14 cellular contexts compared by ENCODE assay signal in genomic region chr6:35972471-35972985, GRCh38. TPM values are rescaled to one million over a fixed set of nuclear protein-coding genes. Genes with fewer than 3 reads are reported as not detected.
DNase-seq lines count a peak whose midpoint lies in the region; ATAC-seq and TF ChIP-seq lines count a peak whose summit lies in the region.
"Had no signal": no experiment of that assay in that cellular context is flagged by ENCODE, and none has a peak within 500 bp of the region (broad histone marks: within the 10 kb centered on the region; RNA-seq: fewer than 3 reads in every experiment).

No MANE protein-coding gene starts in this region.

- peak; percentile 67 for TF ChIP-seq CTCF in endodermal cell (conservative IDR thresholded peaks at IDR 0.05)

- H3K27ac Mint-ChIP-seq in endodermal cell, result no peak overlapping the region
- H3K27ac Mint-ChIP-seq: activated naive CD4-positive, alpha-beta T cell treated with anti-CD3 and anti-CD28 coated beads, Interleukin-2, amount 50 U/mL, for 24 hours had no signal

- H4K91ac ChIP-seq in neuronal stem cell (ENCODE audit: low read depth, low read length, poor library complexity), result no peak overlapping the region

- H3K9ac ChIP-seq in endodermal cell (ENCODE audit: extremely low read depth, low read length, poor library complexity, severe bottlenecking), result no peak overlapping the region
- no peak overlapping the region for H3K9ac ChIP-seq in neuronal stem cell (ENCODE audit: low read depth, low read length, poor library complexity)

- no peak overlapping the region for H2BK15ac ChIP-seq in neuronal stem cell (ENCODE audit: low read length)

- H3K18ac ChIP-seq in neuronal stem cell (ENCODE audit: low read length), result no peak overlapping the region

- H3K27me3 ChIP-seq in endodermal cell (ENCODE audit: control insufficient read depth, insufficient read depth, low read length, poor library complexity, severe bottlenecking), result no peaks in the 10 kb centered on the region
- peaks cover 0 to 5% (median 0%) of the 10 kb centered on the region in 3 experiments for H3K27me3 ChIP-seq in neuronal stem cell (ENCODE audit: control insufficient read depth in 3 of 3, insufficient read depth in 3 of 3, low read depth in 1 of 3, low read length in 3 of 3)
- H3K27me3 ChIP-seq: heart right ventricle, stomach had no signal

- no peaks in the 10 kb centered on the region for H3K9me3 ChIP-seq in endodermal cell (ENCODE audit: control insufficient read depth, low read length)
- no peaks in the 10 kb centered on the region for H3K9me3 ChIP-seq in neuronal stem cell (replicated peaks in 1 of 2; ENCODE audit: control insufficient read depth in 2 of 2, insufficient read depth in 1 of 2, low read depth in 1 of 2, low read length in 2 of 2)
- H3K9me3 ChIP-seq: heart right ventricle, stomach had no signal

- H3K4me2 ChIP-seq in neuronal stem cell (ENCODE audit: insufficient read depth, low read length, poor library complexity, severe bottlenecking), result no peak overlapping the region

- H3K9me3 Mint-ChIP-seq in endodermal cell, result no peaks in the 10 kb centered on the region
- H3K9me3 Mint-ChIP-seq: activated naive CD4-positive, alpha-beta T cell treated with anti-CD3 and anti-CD28 coated beads, Interleukin-2, amount 50 U/mL, for 24 hours; memory B cell had no signal

- H3K79me1 ChIP-seq in neuronal stem cell (ENCODE audit: low read depth, low read length), result no peaks in the 10 kb centered on the region

- H3K4me3 ChIP-seq in endodermal cell (ENCODE audit: low read length) (no peak overlapping the region), neuronal stem cell (ENCODE audit: low read length in 2 of 2) (no peak overlapping the region)
- H3K4me3 ChIP-seq: heart right ventricle, stomach had no signal

- DNase-seq in ELF-1 (ENCODE audit: low read depth, low spot score) (peak; percentile 69), NCI-H69 (lab: John Stamatoyannopoulos, UW) (peak; percentile 20), endodermal cell (peak; percentile 74), neuronal stem cell (ENCODE audit: low spot score) (peak; percentile 33), HuH-7.5 (ENCODE audit: low spot score) (no peak)
- DNase-seq: activated CD4-positive, alpha-beta T cell treated with anti-CD3 and anti-CD28 coated beads, Interleukin-2, amount 50 U/mL, for 48 hours; heart right ventricle; stomach had no signal

- H2AK5ac ChIP-seq in neuronal stem cell (ENCODE audit: low read depth, low read length), result no peak overlapping the region

- 83 to 85% methylated on average over 4 of the region's 4 CpGs for WGBS in endodermal cell (ENCODE audit: insufficient coverage in 1 of 2, insufficient read length in 1 of 2), 2 experiments
- no CpG with 5 or more reads among the region's 4 CpGs for WGBS in neuronal stem cell (ENCODE audit: extremely low coverage in 2 of 2, insufficient read length in 2 of 2, insufficient replicate concordance in 1 of 2), 2 donors

- H3K23ac ChIP-seq in neuronal stem cell (ENCODE audit: low read depth, low read length, poor library complexity), result no peak overlapping the region

- no peaks in the 10 kb centered on the region for H3K4me1 Mint-ChIP-seq in endodermal cell
- H3K4me1 Mint-ChIP-seq: activated naive CD4-positive, alpha-beta T cell treated with anti-CD3 and anti-CD28 coated beads, Interleukin-2, amount 50 U/mL, for 24 hours had no signal

- H3K4ac ChIP-seq in neuronal stem cell (ENCODE audit: low read length), result no peak overlapping the region

- H2BK120ac ChIP-seq in neuronal stem cell (ENCODE audit: low read depth, low read length), result no peak overlapping the region

- no peaks in the 10 kb centered on the region for H3K36me3 Mint-ChIP-seq in endodermal cell (ENCODE audit: low read depth)
- H3K36me3 Mint-ChIP-seq: activated naive CD4-positive, alpha-beta T cell treated with anti-CD3 and anti-CD28 coated beads, Interleukin-2, amount 50 U/mL, for 24 hours; memory B cell had no signal

- no peak overlapping the region for H2BK12ac ChIP-seq in neuronal stem cell (ENCODE audit: low read length)

- H3K4me3 Mint-ChIP-seq in endodermal cell, result no peak overlapping the region
- H3K4me3 Mint-ChIP-seq: activated naive CD4-positive, alpha-beta T cell treated with anti-CD3 and anti-CD28 coated beads, Interleukin-2, amount 50 U/mL, for 24 hours; memory B cell had no signal

- H2BK5ac ChIP-seq in neuronal stem cell (ENCODE audit: low read length), result no peak overlapping the region

- no peak overlapping the region for H4K8ac ChIP-seq in neuronal stem cell (ENCODE audit: low read depth, low read length)

- no peak overlapping the region for H3K14ac ChIP-seq in neuronal stem cell (ENCODE audit: low read length)

- no peak for ATAC-seq in HG03342 (IDR thresholded peaks at IDR 0.05; ENCODE audit: unreplicated experiment)
- ATAC-seq in GM19467 (IDR thresholded peaks at IDR 0.05; ENCODE audit: unreplicated experiment), result no peak
- no peak for ATAC-seq in HG03097 (IDR thresholded peaks at IDR 0.05; ENCODE audit: low FRiP score, unreplicated experiment)

- H3K36me3 ChIP-seq in endodermal cell (ENCODE audit: control insufficient read depth, insufficient read depth, low read length) (no peaks in the 10 kb centered on the region), neuronal stem cell (replicated peaks in 1 of 2; ENCODE audit: control insufficient read depth in 2 of 2, insufficient read depth in 2 of 2, low read length in 2 of 2) (no peaks in the 10 kb centered on the region)
- H3K36me3 ChIP-seq: heart right ventricle, stomach had no signal

- H3K27ac ChIP-seq in endodermal cell (ENCODE audit: low read depth, low read length) (no peak overlapping the region), neuronal stem cell (replicated peaks; ENCODE audit: low read length) (no peak overlapping the region)
- H3K27ac ChIP-seq: heart right ventricle had no signal

- no peak overlapping the region for H2AFZ ChIP-seq in neuronal stem cell (ENCODE audit: low read length)

- H3K4me1 ChIP-seq in endodermal cell (ENCODE audit: control insufficient read depth, insufficient read depth, low read length), result no peaks in the 10 kb centered on the region
- peaks cover 4 to 9% of the 10 kb centered on the region in 2 donors for H3K4me1 ChIP-seq in neuronal stem cell (ENCODE audit: control insufficient read depth in 2 of 2, insufficient read depth in 1 of 2, low read depth in 1 of 2, low read length in 2 of 2)

- H3K27me3 Mint-ChIP-seq in endodermal cell (ENCODE audit: insufficient read depth), result peaks cover 2% of the 10 kb centered on the region
- H3K27me3 Mint-ChIP-seq: activated naive CD4-positive, alpha-beta T cell treated with anti-CD3 and anti-CD28 coated beads, Interleukin-2, amount 50 U/mL, for 24 hours; memory B cell had no signal

RNA-seq across cellular contexts. Expression of gene SRPK1, which starts 51.6 kb away (rescaled TPM):
- total RNA-seq in endodermal cell, result 10 to 100 TPM; 86.2 to 98.5 TPM
- 56.8 TPM for polyA plus RNA-seq in endodermal cell (2013, experiment 1 of 2)
- polyA plus RNA-seq in endodermal cell (2013, experiment 2 of 2), result 54.6 TPM
- 61.3 TPM for polyA plus RNA-seq in neuronal stem cell (2013, experiment 1 of 2)
- polyA plus RNA-seq in neuronal stem cell (2013, experiment 2 of 2), result 63.8 TPM

RNA-seq across cellular contexts. Expression of gene SLC26A8, which starts 51.9 kb away (rescaled TPM):
- total RNA-seq in endodermal cell, result not detected
- polyA plus RNA-seq in endodermal cell (2013, experiment 1 of 2), result 0.14 TPM
- 0.17 TPM for polyA plus RNA-seq in endodermal cell (2013, experiment 2 of 2)
- 0.26 TPM for polyA plus RNA-seq in neuronal stem cell (2013, experiment 1 of 2)
- 0.28 TPM for polyA plus RNA-seq in neuronal stem cell (2013, experiment 2 of 2)
- total RNA-seq: dermis microvascular lymphatic vessel endothelial cell had no signal

RNA-seq across cellular contexts. Expression of gene MAPK14, which starts 55.1 kb away (rescaled TPM):
- total RNA-seq in endodermal cell, result 10 to 100 TPM; 36.4 to 40.6 TPM
- 37.4 TPM for polyA plus RNA-seq in endodermal cell (2013, experiment 1 of 2)
- 32.5 TPM for polyA plus RNA-seq in endodermal cell (2013, experiment 2 of 2)
- polyA plus RNA-seq in neuronal stem cell (2013, experiment 1 of 2), result 18.6 TPM
- polyA plus RNA-seq in neuronal stem cell (2013, experiment 2 of 2), result 18.6 TPM
